Comparison of ENCODE assay signal across 2 cellular contexts in the genomic region with DNA sequence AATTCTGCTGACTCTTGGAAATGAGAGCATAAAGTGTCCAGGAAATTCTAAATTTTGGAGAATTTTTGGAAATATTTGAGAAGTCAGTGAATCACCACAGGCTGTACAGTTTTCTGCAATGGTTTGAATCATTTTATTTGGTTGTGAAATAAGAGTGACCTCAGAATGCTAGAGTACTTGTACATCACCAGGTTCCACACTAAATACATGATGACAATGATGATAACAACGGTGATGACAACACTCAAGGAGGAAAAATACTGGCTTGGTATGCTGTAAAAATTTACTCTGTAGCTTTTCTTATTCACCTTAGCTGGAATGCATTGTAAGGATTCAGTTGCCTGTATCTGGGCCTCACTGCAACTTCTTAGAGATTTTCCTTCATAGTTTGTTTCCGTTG.
TF ChIP-seq lines count a peak whose summit lies in the region.

No MANE protein-coding gene starts in this region.

TF ChIP-seq in HepG2, 621 proteins besides CTCF, POLR2A, EP300 and RAD21 (continues in another document):
- TF ChIP-seq, protein P1, sequence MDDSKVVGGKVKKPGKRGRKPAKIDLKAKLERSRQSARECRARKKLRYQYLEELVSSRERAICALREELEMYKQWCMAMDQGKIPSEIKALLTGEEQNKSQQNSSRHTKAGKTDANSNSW (CRISPR knock-in tag; IDR thresholded peaks at IDR 0.05; ENCODE audit: borderline replicate concordance), result no peak
- TF ChIP-seq, protein P2, sequence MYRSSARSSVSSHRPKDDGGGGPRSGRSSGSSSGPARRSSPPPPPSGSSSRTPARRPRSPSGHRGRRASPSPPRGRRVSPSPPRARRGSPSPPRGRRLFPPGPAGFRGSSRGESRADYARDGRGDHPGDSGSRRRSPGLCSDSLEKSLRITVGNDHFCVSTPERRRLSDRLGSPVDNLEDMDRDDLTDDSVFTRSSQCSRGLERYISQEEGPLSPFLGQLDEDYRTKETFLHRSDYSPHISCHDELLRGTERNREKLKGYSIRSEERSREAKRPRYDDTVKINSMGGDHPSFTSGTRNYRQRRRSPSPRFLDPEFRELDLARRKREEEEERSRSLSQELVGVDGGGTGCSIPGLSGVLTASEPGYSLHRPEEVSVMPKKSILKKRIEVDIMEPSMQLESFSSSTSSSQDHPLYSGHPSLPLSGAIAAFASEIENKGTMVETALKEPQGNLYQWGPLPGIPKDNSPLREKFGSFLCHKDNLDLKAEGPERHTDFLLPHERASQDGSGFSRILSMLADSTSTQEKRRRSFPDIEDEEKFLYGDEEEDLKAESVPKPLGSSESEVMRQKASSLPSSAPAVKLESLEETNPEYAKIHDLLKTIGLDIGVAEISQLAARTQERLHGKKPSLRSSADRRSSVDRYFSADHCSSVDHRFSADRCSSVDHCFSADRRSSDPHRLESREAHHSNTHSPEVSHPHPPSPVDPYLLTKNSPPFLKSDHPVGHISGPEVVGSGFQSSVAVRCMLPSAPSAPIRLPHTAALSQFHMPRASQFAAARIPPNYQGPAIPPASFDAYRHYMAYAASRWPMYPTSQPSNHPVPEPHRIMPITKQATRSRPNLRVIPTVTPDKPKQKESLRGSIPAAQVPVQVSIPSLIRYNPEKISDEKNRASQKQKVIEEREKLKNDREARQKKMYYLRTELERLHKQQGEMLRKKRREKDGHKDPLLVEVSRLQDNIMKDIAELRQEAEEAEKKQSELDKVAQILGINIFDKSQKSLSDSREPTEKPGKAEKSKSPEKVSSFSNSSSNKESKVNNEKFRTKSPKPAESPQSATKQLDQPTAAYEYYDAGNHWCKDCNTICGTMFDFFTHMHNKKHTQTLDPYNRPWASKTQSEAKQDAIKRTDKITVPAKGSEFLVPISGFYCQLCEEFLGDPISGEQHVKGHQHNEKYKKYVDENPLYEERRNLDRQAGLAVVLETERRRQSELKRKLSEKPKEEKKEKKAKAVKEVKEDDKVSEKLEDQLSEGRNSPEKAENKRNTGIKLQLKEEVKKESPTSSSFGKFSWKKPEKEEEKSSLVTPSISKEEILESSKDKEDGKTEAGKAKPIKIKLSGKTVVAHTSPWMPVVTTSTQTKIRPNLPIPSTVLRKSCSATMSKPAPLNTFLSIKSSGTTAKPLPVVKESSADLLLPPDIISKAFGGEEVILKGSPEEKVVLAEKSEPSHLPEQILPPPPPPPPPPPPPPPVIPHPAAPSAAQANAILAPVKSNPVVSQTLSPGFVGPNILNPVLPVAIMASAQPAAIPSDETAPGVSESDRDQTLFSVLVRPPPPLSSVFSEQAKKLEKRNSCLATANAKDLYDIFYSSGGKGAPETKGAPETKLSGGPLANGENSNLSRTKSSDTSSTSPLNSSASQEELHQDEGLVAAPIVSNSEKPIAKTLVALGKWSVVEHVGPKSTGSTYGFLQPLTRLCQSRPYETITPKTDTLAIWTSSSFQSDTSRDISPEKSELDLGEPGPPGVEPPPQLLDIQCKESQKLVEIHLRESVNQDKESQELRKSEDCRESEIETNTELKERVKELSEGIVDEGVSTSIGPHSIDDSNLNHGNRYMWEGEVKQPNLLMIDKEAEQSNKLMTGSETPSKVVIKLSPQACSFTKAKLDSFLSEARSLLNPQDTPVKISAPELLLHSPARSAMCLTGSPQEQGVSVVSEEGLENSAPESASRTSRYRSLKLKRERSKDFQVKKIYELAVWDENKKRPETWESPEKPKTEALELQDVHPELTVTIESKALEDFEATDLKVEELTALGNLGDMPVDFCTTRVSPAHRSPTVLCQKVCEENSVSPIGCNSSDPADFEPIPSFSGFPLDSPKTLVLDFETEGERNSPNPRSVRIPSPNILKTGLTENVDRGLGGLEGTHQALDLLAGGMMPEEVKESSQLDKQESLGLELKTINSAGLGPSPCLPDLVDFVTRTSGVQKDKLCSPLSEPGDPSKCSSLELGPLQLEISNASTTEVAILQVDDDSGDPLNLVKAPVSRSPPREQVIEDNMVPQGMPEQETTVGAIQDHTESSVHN (CRISPR knock-in tag; IDR thresholded peaks at IDR 0.05), result no peak
- TF ChIP-seq, protein P3, sequence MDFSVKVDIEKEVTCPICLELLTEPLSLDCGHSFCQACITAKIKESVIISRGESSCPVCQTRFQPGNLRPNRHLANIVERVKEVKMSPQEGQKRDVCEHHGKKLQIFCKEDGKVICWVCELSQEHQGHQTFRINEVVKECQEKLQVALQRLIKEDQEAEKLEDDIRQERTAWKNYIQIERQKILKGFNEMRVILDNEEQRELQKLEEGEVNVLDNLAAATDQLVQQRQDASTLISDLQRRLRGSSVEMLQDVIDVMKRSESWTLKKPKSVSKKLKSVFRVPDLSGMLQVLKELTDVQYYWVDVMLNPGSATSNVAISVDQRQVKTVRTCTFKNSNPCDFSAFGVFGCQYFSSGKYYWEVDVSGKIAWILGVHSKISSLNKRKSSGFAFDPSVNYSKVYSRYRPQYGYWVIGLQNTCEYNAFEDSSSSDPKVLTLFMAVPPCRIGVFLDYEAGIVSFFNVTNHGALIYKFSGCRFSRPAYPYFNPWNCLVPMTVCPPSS (IDR thresholded peaks at IDR 0.05), result no peak
- peak; percentile 36 to 53; a peak in 2 of 4 replicates for TF ChIP-seq MAFK (conservative IDR thresholded peaks at IDR 0.05 in 1 of 2, IDR thresholded peaks at IDR 0.05 in 1 of 2; ENCODE audit: low read length in 2 of 2)
- no peak for TF ChIP-seq BORCS8-MEF2B (CRISPR knock-in tag; IDR thresholded peaks at IDR 0.05)
- TF ChIP-seq, protein P4, sequence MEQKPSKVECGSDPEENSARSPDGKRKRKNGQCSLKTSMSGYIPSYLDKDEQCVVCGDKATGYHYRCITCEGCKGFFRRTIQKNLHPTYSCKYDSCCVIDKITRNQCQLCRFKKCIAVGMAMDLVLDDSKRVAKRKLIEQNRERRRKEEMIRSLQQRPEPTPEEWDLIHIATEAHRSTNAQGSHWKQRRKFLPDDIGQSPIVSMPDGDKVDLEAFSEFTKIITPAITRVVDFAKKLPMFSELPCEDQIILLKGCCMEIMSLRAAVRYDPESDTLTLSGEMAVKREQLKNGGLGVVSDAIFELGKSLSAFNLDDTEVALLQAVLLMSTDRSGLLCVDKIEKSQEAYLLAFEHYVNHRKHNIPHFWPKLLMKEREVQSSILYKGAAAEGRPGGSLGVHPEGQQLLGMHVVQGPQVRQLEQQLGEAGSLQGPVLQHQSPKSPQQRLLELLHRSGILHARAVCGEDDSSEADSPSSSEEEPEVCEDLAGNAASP (CRISPR knock-in tag; IDR thresholded peaks at IDR 0.05; ENCODE audit: borderline replicate concordance), result no peak
- 0 out of 2 replicates have a peak, but pooled peaks have one; percentile 16 for TF ChIP-seq CREB1 (IDR thresholded peaks at IDR 0.05)
- no peak for TF ChIP-seq CREB1 (CRISPR knock-in tag; IDR thresholded peaks at IDR 0.05)
- TF ChIP-seq, protein P5, sequence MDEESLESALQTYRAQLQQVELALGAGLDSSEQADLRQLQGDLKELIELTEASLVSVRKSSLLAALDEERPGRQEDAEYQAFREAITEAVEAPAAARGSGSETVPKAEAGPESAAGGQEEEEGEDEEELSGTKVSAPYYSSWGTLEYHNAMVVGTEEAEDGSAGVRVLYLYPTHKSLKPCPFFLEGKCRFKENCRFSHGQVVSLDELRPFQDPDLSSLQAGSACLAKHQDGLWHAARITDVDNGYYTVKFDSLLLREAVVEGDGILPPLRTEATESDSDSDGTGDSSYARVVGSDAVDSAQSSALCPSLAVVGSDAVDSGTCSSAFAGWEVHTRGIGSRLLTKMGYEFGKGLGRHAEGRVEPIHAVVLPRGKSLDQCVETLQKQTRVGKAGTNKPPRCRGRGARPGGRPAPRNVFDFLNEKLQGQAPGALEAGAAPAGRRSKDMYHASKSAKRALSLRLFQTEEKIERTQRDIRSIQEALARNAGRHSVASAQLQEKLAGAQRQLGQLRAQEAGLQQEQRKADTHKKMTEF (CRISPR knock-in tag; IDR thresholded peaks at IDR 0.05), result no peak
- no peak for TF ChIP-seq KAT2B (IDR thresholded peaks at IDR 0.05; ENCODE audit: borderline replicate concordance, low read depth, low read length)

TF ChIP-seq in K562, 482 proteins besides CTCF, POLR2A, EP300 and RAD21:
- TF ChIP-seq MAFG (tag; conservative IDR thresholded peaks at IDR 0.05), result peak; percentile 25; the same call in 1 of the 2 replicates
- TF ChIP-seq KLF16 (IDR thresholded peaks at IDR 0.05), result no peak
- TF ChIP-seq ZNF316 (IDR thresholded peaks at IDR 0.05), result peak; percentile 11; the same call in 1 of the 2 replicates
